ENCODE assay signal across 8 cellular contexts in genomic region chr10:74227697-74228424, GRCh38.
DNase-seq lines count a peak whose midpoint lies in the region; ATAC-seq, FAIRE-seq and TF ChIP-seq lines count a peak whose summit lies in the region.

No MANE protein-coding gene starts in this region.

- intact Hi-C loops in OCI-LY7 (cut with micrococcal nuclease; ENCODE audit: unreplicated experiment) (no loop called here), Right ventricle myocardium inferior (cut with DNase I) (no loop called here)

- H3K36me3 ChIP-seq in OCI-LY7 (ENCODE audit: insufficient read depth, low read length) = no peaks in the 10 kb centered on the region

- peaks cover 11 to 12% of the 10 kb centered on the region in 2 donors for H3K4me1 Mint-ChIP-seq in natural killer cell treated with Interleukin-12 subunit alpha and Interleukin-12 subunit beta and Interleukin-15 and Interleukin-18, amount 100 ng/mL, for 72 hours (ENCODE audit: low read depth in 2 of 2)

- H2AFZ ChIP-seq in OCI-LY7 (ENCODE audit: low read length) = no peak overlapping the region; the same call in 1 of the 2 replicates

- no peaks in the 10 kb centered on the region for H3K79me2 ChIP-seq in OCI-LY7 (ENCODE audit: insufficient read depth, low read depth, low read length)

- no peak for TF ChIP-seq CTCF in OCI-LY7 (conservative IDR thresholded peaks at IDR 0.05; ENCODE audit: low read length)

- POLR2A ChIA-PET in OCI-LY7 (lab: Charles Lee) = interaction anchor here (0.5 to 1.2 kb wide), 7 partner anchors 14 to 308 kb away, joined by 3 to 5 read pairs (median 3); partner anchors contain the start of gene AP3M1

- DNase-seq in EL (peak; percentile 60), OCI-LY7 (ENCODE audit: low spot score) (peak; percentile 50), dedifferentiated amniotic fluid mesenchymal stem cell (ENCODE audit: extremely low spot score) (peak; percentile 22), midbrain (lab: John Stamatoyannopoulos, UW) (no peak), Right ventricle myocardium inferior (ENCODE audit: missing footprints) (no peak), urothelium cell line (ENCODE audit: low spot score) (no peak)
- no peak for DNase-seq in natural killer cell treated with Interleukin-12 subunit alpha and Interleukin-12 subunit beta and Interleukin-15 and Interleukin-18, amount 100 ng/mL, for 72 hours (ENCODE audit: low spot score)

- FAIRE-seq in urothelium cell line (lab: Jason Lieb, UNC) = no peak

- H3K4me2 ChIP-seq in OCI-LY7 (ENCODE audit: low read length) = peak overlapping the region; percentile 23; the same call in 1 of the 2 replicates

- no peaks in the 10 kb centered on the region for H3K36me3 Mint-ChIP-seq in natural killer cell treated with Interleukin-12 subunit alpha and Interleukin-12 subunit beta and Interleukin-15 and Interleukin-18, amount 100 ng/mL, for 72 hours

- H3K4me3 ChIP-seq in OCI-LY7 (ENCODE audit: low read depth, low read length, poor library complexity, severe bottlenecking) = no peak overlapping the region

- H3K4me3 Mint-ChIP-seq in natural killer cell treated with Interleukin-12 subunit alpha and Interleukin-12 subunit beta and Interleukin-15 and Interleukin-18, amount 100 ng/mL, for 72 hours = peak overlapping the region; percentile 52

- CTCF ChIA-PET in OCI-LY7 (lab: Charles Lee; ENCODE audit: unreplicated experiment) = interaction anchor here (0.5 kb wide), 1 partner anchor 14 kb away, joined by 3 read pairs; no protein-coding TSS in a partner anchor

- no peaks in the 10 kb centered on the region for H3K9me3 Mint-ChIP-seq in natural killer cell treated with Interleukin-12 subunit alpha and Interleukin-12 subunit beta and Interleukin-15 and Interleukin-18, amount 100 ng/mL, for 72 hours

- no peaks in the 10 kb centered on the region for H4K20me1 ChIP-seq in OCI-LY7 (ENCODE audit: insufficient read depth, low read length)

- H3K9me3 ChIP-seq in OCI-LY7 (ENCODE audit: low read length) = no peaks in the 10 kb centered on the region

- no peaks in the 10 kb centered on the region for H3K27me3 Mint-ChIP-seq in natural killer cell treated with Interleukin-12 subunit alpha and Interleukin-12 subunit beta and Interleukin-15 and Interleukin-18, amount 100 ng/mL, for 72 hours

- peak overlapping the region; percentile 59 to 85 for H3K27ac Mint-ChIP-seq in natural killer cell treated with Interleukin-12 subunit alpha and Interleukin-12 subunit beta and Interleukin-15 and Interleukin-18, amount 100 ng/mL, for 72 hours

- H3K27ac ChIP-seq in OCI-LY7 (ENCODE audit: low read depth, low read length, poor library complexity, severe bottlenecking) = peak overlapping the region; percentile 14

- H3K4me1 ChIP-seq in OCI-LY7 (ENCODE audit: insufficient read depth, low read length, poor library complexity, severe bottlenecking) = peaks cover 11% of the 10 kb centered on the region

- no peak for ATAC-seq in natural killer cell treated with Interleukin-12 subunit alpha and Interleukin-12 subunit beta and Interleukin-15 and Interleukin-18, amount 100 ng/mL, for 72 hours
- no peak for ATAC-seq in GM21576 (IDR thresholded peaks at IDR 0.05; ENCODE audit: unreplicated experiment)
- ATAC-seq in Right ventricle myocardium inferior = no peak

- no TSS peak for BruUV-seq in OCI-LY7 (replicated peaks; lab: Mats Ljungman, UMichigan)

- no peaks in the 10 kb centered on the region for H3K9me2 ChIP-seq in OCI-LY7 (ENCODE audit: insufficient read depth, low read length)

Comparison
In these comparisons a context has a peak if more than half of its experiments do, and no peak if none do; other contexts are left out.
1. DNase-seq: peak in EL (single experiment), OCI-LY7 (single experiment) and dedifferentiated amniotic fluid mesenchymal stem cell (single experiment); none in natural killer cell treated with Interleukin-12 subunit alpha and Interleukin-12 subunit beta and Interleukin-15 and Interleukin-18, amount 100 ng/mL, for 72 hours (single experiment), midbrain (single experiment), Right ventricle myocardium inferior (single experiment) and urothelium cell line (single experiment).